In the genomic region with DNA sequence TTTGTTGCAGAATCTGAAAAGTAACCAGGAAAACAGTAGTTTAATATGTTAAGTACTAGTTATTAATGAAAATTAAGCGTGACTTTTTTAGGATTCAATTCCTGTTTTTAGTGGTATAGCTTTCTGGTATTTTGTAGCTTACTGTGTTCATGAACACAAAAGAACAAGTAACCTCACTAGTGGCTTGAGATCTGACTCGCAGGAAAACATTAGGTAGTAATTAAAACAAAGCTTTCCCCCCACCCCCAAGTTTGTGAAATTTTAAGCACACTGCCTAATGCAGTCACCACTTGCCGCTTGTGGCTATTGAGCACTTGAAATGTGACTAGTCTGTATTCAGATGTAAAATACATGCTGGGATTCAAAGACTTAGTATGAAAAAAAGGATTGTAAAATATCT, we compare ENCODE assay signal across 12 cellular contexts.
DNase-seq lines count a peak whose midpoint lies in the region; ATAC-seq, FAIRE-seq and TF ChIP-seq lines count a peak whose summit lies in the region.
"Had no signal": no experiment of that assay in that cellular context is flagged by ENCODE, and none has a peak within 500 bp of the region (broad histone marks: within the 10 kb centered on the region; RNA-seq: fewer than 3 reads in every experiment).

No MANE protein-coding gene starts in this region.

- peak overlapping the region; percentile 34; the same call in 1 of the 2 replicates for H2AFZ ChIP-seq in GM12878 (ENCODE audit: control insufficient read depth, low read depth, low read length)

- peaks cover 45% of the 10 kb centered on the region for H3K4me1 ChIP-seq in GM12878 (ENCODE audit: control insufficient read depth, insufficient read depth, low read length)
- no peaks in the 10 kb centered on the region for H3K4me1 ChIP-seq in ovary (ENCODE audit: insufficient read depth)

- TF ChIP-seq POLR2A in GM12878 (IDR thresholded peaks at IDR 0.05; ENCODE audit: low read depth, low read length) (no peak), ovary (IDR thresholded peaks at IDR 0.05) (no peak)

- no peak overlapping the region for H3K9ac ChIP-seq in GM12878 (ENCODE audit: control insufficient read depth, insufficient read depth, low read length)
- H3K9ac ChIP-seq: BLaER1 treated with 17β-estradiol and CSF1 and Interleukin-3, amounts not matched to agents 10 nM and 100 nM had no signal

- in situ Hi-C loops in GM12878 (cut with MboI), result loop anchor here (5.0 kb wide), 1 partner anchor 146 kb away; a partner anchor contains a TSS

- H3K27ac ChIP-seq in GM12878 (ENCODE audit: control insufficient read depth, insufficient read depth) (peak overlapping the region; percentile 53), ovary (no peak overlapping the region)
- H3K27ac ChIP-seq: BLaER1 treated with 17β-estradiol and CSF1 and Interleukin-3, amounts not matched to agents 10 nM and 100 nM had no signal

- TF ChIP-seq EP300 in GM12878 (IDR thresholded peaks at IDR 0.05; ENCODE audit: borderline replicate concordance in 1 of 2, control insufficient read depth in 1 of 2, low read depth in 2 of 2, low read length in 2 of 2) (peak; percentile 32 to 64; a peak in 2 of 4 replicates), ovary (IDR thresholded peaks at IDR 0.05) (no peak)

- CTCF ChIA-PET in GM12878 (lab: Yijun Ruan, JAX), result interaction anchor here (0.6 to 2.2 kb wide), 14 partner anchors 11 to 547 kb away, joined by 3 to 10 read pairs (median 3); no protein-coding TSS in a partner anchor

- H3K4me3 ChIP-seq in GM12878, result no peak overlapping the region
- no peak overlapping the region for H3K4me3 ChIP-seq in ovary
- H3K4me3 ChIP-seq: BLaER1 treated with 17β-estradiol and CSF1 and Interleukin-3, amounts not matched to agents 10 nM and 100 nM had no signal

- H3K9me3 ChIP-seq in GM12878 (replicated peaks; ENCODE audit: control insufficient read depth, insufficient read depth, low read length), result peaks cover 4% of the 10 kb centered on the region
- H3K9me3 ChIP-seq in ovary, result no peaks in the 10 kb centered on the region

- intact Hi-C loops in GM12878 (cut with micrococcal nuclease; ENCODE audit: unreplicated experiment), result loop anchor here (2.0 kb wide), 4 partner anchors 48 to 356 kb away; a partner anchor contains a TSS
- intact Hi-C loops in ovary (cut with DNase I), result no loop called here

- H3K36me3 ChIP-seq in GM12878 (ENCODE audit: control insufficient read depth in 2 of 2, insufficient read depth in 2 of 2, low read length in 1 of 2), result no peaks in the 10 kb centered on the region
- H3K36me3 ChIP-seq in ovary, result no peaks in the 10 kb centered on the region

- 10% methylated on average over 3 of the region's 3 CpGs for WGBS in GM12878 (ENCODE audit: insufficient coverage, insufficient replicate concordance, low lambda C conversion rate, missing lambda C conversion rate)
- 85 to 90% (median 89%) methylated on average over 3 of the region's 3 CpGs for WGBS in ovary, 3 donors

- no peaks in the 10 kb centered on the region for H4K20me1 ChIP-seq in GM12878 (ENCODE audit: control insufficient read depth, insufficient read depth)
- H4K20me1 ChIP-seq: BLaER1 treated with 17β-estradiol and CSF1 and Interleukin-3, amounts not matched to agents 10 nM and 100 nM had no signal

- H3K4me2 ChIP-seq in GM12878 (ENCODE audit: control insufficient read depth, insufficient read depth), result peak overlapping the region; percentile 68
- H3K4me2 ChIP-seq: BLaER1 treated with 17β-estradiol and CSF1 and Interleukin-3, amounts not matched to agents 10 nM and 100 nM had no signal

- FAIRE-seq in GM12878 (lab: Jason Lieb, UNC), result no peak

- SMC1A ChIA-PET in GM12878 (lab: Charles Lee; ENCODE audit: uncharacterized antibody, unreplicated experiment), result interaction anchor here (0.9 to 6.6 kb wide), 39 partner anchors 9 to 369 kb away, joined by 3 to 36 read pairs (median 5); a partner anchor contains a TSS

- no TSS peak for BruUV-seq in GM12878 (replicated peaks; lab: Mats Ljungman, UMichigan)

- POLR2A ChIA-PET in GM12878 (lab: Charles Lee), result interaction anchor here (0.6 to 2.5 kb wide), 13 partner anchors 16 to 149 kb away, joined by 3 to 10 read pairs (median 3); no protein-coding TSS in a partner anchor

- TF ChIP-seq RAD21 in GM12878 (IDR thresholded peaks at IDR 0.05; ENCODE audit: insufficient read depth, low read depth, low read length), result 0 out of 2 replicates have a peak, but pooled peaks have one; percentile 24

- H3K27me3 ChIP-seq in GM12878 (replicated peaks in 1 of 2; ENCODE audit: control insufficient read depth in 2 of 2, insufficient read depth in 2 of 2, low read length in 1 of 2), result no peaks in the 10 kb centered on the region
- H3K27me3 ChIP-seq in ovary, result no peaks in the 10 kb centered on the region
- H3K27me3 ChIP-seq: BLaER1 treated with 17β-estradiol and CSF1 and Interleukin-3, amounts not matched to agents 10 nM and 100 nM had no signal

- ATAC-seq in GM18499 (IDR thresholded peaks at IDR 0.05; ENCODE audit: insufficient read depth, unreplicated experiment) (peak; percentile 24), GM21576 (IDR thresholded peaks at IDR 0.05; ENCODE audit: unreplicated experiment) (peak; percentile 36), GM12878 (peak; percentile 75)
- ATAC-seq: activated naive CD4-positive, alpha-beta T cell treated with anti-CD3 and anti-CD28 coated beads, Interleukin-2, amount 50 U/mL, for 72 hours; natural killer cell treated with Interleukin-12 subunit alpha and Interleukin-12 subunit beta and Interleukin-15 and Interleukin-18, amount 100 ng/mL, for 72 hours had no signal

- TF ChIP-seq CTCF in GM12878 (IDR thresholded peaks at IDR 0.05 in 2 of 3, conservative IDR thresholded peaks at IDR 0.05 in 1 of 3; ENCODE audit: control insufficient read depth in 2 of 3, extremely low read depth in 1 of 3, insufficient read depth in 1 of 3, low read depth in 3 of 3, low read length in 3 of 3) (no peak), ovary (IDR thresholded peaks at IDR 0.05) (no peak)

- RAD21 ChIA-PET in GM12878 (lab: Charles Lee; ENCODE audit: unreplicated experiment), result interaction anchor here (0.7 to 7.7 kb wide), 42 partner anchors 8 to 475 kb away, joined by 3 to 56 read pairs (median 5); a partner anchor contains a TSS

- DNase-seq in KG1 (lab: John Stamatoyannopoulos, UW) (peak; percentile 7), GM12878 (ENCODE audit: low read depth, low spot score) (peak; percentile 77), C1 segment of cervical spinal cord (lab: John Stamatoyannopoulos, UW) (no peak), ovary (no peak), NCI-H226 (no peak), COLO668 (lab: John Stamatoyannopoulos, UW; ENCODE audit: unreplicated experiment) (no peak)
- DNase-seq: activated CD4-positive, alpha-beta memory T cell treated with anti-CD3 and anti-CD28 coated beads, Interleukin-2, amount 10 ng/mL, durations not matched to agents 7 days and 5 days had no signal

- H3K79me2 ChIP-seq in GM12878 (ENCODE audit: control insufficient read depth, insufficient read depth, low read length), result no peaks in the 10 kb centered on the region

TF ChIP-seq in GM12878, 131 proteins besides CTCF, POLR2A, EP300 and RAD21 (continues in another document):
- TF ChIP-seq CBX5 (IDR thresholded peaks at IDR 0.05; ENCODE audit: low read depth) (0 out of 2 replicates have a peak, but pooled peaks have one; percentile 30), SUZ12 (IDR thresholded peaks at IDR 0.05; ENCODE audit: unreplicated experiment) (no peak), DPF2 (IDR thresholded peaks at IDR 0.05) (peak; percentile 87), CBFB (IDR thresholded peaks at IDR 0.05; ENCODE audit: low read depth) (peak; percentile 76), SP1 (IDR thresholded peaks at IDR 0.05; ENCODE audit: low read depth, low read length) (no peak), KDM1A (IDR thresholded peaks at IDR 0.05; ENCODE audit: borderline replicate concordance) (no peak), MEF2A (IDR thresholded peaks at IDR 0.05; ENCODE audit: insufficient read depth, low read depth, low read length) (peak; percentile 58; the same call in 1 of the 2 replicates), ATF7 (IDR thresholded peaks at IDR 0.05; ENCODE audit: low read depth) (peak; percentile 85)
- TF ChIP-seq, protein P1, sequence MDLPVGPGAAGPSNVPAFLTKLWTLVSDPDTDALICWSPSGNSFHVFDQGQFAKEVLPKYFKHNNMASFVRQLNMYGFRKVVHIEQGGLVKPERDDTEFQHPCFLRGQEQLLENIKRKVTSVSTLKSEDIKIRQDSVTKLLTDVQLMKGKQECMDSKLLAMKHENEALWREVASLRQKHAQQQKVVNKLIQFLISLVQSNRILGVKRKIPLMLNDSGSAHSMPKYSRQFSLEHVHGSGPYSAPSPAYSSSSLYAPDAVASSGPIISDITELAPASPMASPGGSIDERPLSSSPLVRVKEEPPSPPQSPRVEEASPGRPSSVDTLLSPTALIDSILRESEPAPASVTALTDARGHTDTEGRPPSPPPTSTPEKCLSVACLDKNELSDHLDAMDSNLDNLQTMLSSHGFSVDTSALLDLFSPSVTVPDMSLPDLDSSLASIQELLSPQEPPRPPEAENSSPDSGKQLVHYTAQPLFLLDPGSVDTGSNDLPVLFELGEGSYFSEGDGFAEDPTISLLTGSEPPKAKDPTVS (IDR thresholded peaks at IDR 0.05; ENCODE audit: low read depth, low read length), result no peak
- TF ChIP-seq, protein P2, sequence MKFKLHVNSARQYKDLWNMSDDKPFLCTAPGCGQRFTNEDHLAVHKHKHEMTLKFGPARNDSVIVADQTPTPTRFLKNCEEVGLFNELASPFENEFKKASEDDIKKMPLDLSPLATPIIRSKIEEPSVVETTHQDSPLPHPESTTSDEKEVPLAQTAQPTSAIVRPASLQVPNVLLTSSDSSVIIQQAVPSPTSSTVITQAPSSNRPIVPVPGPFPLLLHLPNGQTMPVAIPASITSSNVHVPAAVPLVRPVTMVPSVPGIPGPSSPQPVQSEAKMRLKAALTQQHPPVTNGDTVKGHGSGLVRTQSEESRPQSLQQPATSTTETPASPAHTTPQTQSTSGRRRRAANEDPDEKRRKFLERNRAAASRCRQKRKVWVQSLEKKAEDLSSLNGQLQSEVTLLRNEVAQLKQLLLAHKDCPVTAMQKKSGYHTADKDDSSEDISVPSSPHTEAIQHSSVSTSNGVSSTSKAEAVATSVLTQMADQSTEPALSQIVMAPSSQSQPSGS (IDR thresholded peaks at IDR 0.05; ENCODE audit: low read length), result peak; percentile 79

Comparison
In these comparisons a context has a peak if more than half of its experiments do, and no peak if none do; other contexts are left out.
1. ATAC-seq: peak in every context shown above with its lines; median percentile 75 in GM12878; 36 in GM21576; 24 in GM18499.
2. DNase-seq: peak in KG1 (single experiment) and GM12878 (single experiment); none in C1 segment of cervical spinal cord (0 of 14), ovary (0 of 5), NCI-H226 (single experiment) and COLO668 (single experiment).